ENCODE assay signal across 1 cellular context in the genomic region with DNA sequence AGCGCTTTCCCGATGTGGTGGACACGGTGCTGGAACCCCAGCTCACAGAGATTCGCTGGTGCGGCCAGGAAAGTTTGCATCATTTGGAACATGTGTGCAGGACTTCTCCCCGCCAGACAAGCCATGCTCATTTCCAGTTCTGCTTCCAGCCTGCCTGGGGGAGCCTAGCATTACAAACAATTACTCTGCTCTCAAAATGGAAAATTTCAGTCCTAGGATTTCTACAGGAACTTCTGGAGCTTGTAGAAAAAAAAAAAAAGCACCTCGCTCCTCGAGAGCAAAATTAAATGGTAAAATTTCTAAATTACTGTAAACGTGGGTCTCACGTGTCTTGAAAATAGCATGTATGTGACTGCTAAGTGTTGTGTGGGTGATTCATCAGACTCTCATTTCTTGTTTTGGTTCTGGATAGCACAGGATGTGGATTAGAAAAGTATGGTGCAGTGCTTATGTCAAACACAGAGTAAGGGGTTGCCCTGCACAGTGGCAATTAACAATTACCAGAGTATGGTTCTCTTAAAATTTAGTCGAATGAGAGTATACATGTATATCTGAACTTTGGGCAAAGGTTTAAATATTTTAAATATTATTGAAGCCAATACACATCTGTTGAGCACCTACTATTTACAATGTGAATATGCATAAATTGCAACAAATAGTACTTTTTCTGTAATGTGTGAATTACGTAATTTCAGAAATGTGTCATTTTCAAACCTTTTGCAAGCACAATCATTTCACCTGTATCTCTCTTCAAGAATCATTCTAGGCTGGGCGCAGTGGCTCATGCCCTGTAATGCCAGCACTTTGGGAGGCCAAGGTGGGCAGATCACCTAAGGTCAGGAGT.
TF ChIP-seq lines count a peak whose summit lies in the region.

No MANE protein-coding gene starts in this region.

TF ChIP-seq in GM12878, 131 proteins besides CTCF, POLR2A, EP300 and RAD21 (continued from another document and continues in another):
- TF ChIP-seq, protein P1, sequence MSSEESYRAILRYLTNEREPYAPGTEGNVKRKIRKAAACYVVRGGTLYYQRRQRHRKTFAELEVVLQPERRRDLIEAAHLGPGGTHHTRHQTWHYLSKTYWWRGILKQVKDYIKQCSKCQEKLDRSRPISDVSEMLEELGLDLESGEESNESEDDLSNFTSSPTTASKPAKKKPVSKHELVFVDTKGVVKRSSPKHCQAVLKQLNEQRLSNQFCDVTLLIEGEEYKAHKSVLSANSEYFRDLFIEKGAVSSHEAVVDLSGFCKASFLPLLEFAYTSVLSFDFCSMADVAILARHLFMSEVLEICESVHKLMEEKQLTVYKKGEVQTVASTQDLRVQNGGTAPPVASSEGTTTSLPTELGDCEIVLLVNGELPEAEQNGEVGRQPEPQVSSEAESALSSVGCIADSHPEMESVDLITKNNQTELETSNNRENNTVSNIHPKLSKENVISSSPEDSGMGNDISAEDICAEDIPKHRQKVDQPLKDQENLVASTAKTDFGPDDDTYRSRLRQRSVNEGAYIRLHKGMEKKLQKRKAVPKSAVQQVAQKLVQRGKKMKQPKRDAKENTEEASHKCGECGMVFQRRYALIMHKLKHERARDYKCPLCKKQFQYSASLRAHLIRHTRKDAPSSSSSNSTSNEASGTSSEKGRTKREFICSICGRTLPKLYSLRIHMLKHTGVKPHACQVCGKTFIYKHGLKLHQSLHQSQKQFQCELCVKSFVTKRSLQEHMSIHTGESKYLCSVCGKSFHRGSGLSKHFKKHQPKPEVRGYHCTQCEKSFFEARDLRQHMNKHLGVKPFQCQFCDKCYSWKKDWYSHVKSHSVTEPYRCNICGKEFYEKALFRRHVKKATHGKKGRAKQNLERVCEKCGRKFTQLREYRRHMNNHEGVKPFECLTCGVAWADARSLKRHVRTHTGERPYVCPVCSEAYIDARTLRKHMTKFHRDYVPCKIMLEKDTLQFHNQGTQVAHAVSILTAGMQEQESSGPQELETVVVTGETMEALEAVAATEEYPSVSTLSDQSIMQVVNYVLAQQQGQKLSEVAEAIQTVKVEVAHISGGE (CRISPR knock-in tag; IDR thresholded peaks at IDR 0.05): no peak
- TF ChIP-seq, protein P2, sequence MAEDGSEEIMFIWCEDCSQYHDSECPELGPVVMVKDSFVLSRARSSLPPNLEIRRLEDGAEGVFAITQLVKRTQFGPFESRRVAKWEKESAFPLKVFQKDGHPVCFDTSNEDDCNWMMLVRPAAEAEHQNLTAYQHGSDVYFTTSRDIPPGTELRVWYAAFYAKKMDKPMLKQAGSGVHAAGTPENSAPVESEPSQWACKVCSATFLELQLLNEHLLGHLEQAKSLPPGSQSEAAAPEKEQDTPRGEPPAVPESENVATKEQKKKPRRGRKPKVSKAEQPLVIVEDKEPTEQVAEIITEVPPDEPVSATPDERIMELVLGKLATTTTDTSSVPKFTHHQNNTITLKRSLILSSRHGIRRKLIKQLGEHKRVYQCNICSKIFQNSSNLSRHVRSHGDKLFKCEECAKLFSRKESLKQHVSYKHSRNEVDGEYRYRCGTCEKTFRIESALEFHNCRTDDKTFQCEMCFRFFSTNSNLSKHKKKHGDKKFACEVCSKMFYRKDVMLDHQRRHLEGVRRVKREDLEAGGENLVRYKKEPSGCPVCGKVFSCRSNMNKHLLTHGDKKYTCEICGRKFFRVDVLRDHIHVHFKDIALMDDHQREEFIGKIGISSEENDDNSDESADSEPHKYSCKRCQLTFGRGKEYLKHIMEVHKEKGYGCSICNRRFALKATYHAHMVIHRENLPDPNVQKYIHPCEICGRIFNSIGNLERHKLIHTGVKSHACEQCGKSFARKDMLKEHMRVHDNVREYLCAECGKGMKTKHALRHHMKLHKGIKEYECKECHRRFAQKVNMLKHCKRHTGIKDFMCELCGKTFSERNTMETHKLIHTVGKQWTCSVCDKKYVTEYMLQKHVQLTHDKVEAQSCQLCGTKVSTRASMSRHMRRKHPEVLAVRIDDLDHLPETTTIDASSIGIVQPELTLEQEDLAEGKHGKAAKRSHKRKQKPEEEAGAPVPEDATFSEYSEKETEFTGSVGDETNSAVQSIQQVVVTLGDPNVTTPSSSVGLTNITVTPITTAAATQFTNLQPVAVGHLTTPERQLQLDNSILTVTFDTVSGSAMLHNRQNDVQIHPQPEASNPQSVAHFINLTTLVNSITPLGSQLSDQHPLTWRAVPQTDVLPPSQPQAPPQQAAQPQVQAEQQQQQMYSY (CRISPR knock-in tag; IDR thresholded peaks at IDR 0.05): no peak
- TF ChIP-seq MXI1 (IDR thresholded peaks at IDR 0.05; ENCODE audit: low read depth, low read length) (no peak), TBL1XR1 (IDR thresholded peaks at IDR 0.05; ENCODE audit: low read depth, low read length) (no peak), ZNF207 (IDR thresholded peaks at IDR 0.05; ENCODE audit: borderline replicate concordance) (no peak; the same call in 1 of the 2 replicates), MYC (IDR thresholded peaks at IDR 0.05; ENCODE audit: insufficient read depth, insufficient read length, insufficient replicate concordance, low read length, severe bottlenecking) (no peak), SMAD5 (IDR thresholded peaks at IDR 0.05; ENCODE audit: low read depth) (no peak), SUPT20H (IDR thresholded peaks at IDR 0.05; ENCODE audit: borderline replicate concordance, control insufficient read depth, low read depth, low read length) (no peak), NFIC (IDR thresholded peaks at IDR 0.05; ENCODE audit: low read depth, low read length) (peak; percentile 90; the same call in 1 of the 2 replicates), DPF2 (IDR thresholded peaks at IDR 0.05) (peak; percentile 90), FOXK2 (IDR thresholded peaks at IDR 0.05) (no peak; the same call in 1 of the 2 replicates), BCL11A (IDR thresholded peaks at IDR 0.05; ENCODE audit: low read depth, low read length) (no peak), ZNF274 (IDR thresholded peaks at IDR 0.05; ENCODE audit: insufficient read depth, insufficient read length) (no peak), ZSCAN29 (IDR thresholded peaks at IDR 0.05) (no peak), CREB1 (IDR thresholded peaks at IDR 0.05; ENCODE audit: low read depth) (peak; percentile 31; the same call in 1 of the 2 replicates), ZNF622 (IDR thresholded peaks at IDR 0.05) (no peak), NFXL1 (IDR thresholded peaks at IDR 0.05; ENCODE audit: borderline replicate concordance) (no peak), RFX5 (IDR thresholded peaks at IDR 0.05; ENCODE audit: low read depth, low read length) (no peak), ZNF384 (IDR thresholded peaks at IDR 0.05; ENCODE audit: borderline replicate concordance, low read depth, low read length) (peak; percentile 48; the same call in 1 of the 2 replicates), ZZZ3 (IDR thresholded peaks at IDR 0.05; ENCODE audit: control insufficient read depth, insufficient read length, low read depth) (no peak), POU2F2 (IDR thresholded peaks at IDR 0.05; ENCODE audit: borderline replicate concordance, low read depth, low read length) (no peak), JUNB (IDR thresholded peaks at IDR 0.05) (peak; percentile 87)
- TF ChIP-seq, protein P3, sequence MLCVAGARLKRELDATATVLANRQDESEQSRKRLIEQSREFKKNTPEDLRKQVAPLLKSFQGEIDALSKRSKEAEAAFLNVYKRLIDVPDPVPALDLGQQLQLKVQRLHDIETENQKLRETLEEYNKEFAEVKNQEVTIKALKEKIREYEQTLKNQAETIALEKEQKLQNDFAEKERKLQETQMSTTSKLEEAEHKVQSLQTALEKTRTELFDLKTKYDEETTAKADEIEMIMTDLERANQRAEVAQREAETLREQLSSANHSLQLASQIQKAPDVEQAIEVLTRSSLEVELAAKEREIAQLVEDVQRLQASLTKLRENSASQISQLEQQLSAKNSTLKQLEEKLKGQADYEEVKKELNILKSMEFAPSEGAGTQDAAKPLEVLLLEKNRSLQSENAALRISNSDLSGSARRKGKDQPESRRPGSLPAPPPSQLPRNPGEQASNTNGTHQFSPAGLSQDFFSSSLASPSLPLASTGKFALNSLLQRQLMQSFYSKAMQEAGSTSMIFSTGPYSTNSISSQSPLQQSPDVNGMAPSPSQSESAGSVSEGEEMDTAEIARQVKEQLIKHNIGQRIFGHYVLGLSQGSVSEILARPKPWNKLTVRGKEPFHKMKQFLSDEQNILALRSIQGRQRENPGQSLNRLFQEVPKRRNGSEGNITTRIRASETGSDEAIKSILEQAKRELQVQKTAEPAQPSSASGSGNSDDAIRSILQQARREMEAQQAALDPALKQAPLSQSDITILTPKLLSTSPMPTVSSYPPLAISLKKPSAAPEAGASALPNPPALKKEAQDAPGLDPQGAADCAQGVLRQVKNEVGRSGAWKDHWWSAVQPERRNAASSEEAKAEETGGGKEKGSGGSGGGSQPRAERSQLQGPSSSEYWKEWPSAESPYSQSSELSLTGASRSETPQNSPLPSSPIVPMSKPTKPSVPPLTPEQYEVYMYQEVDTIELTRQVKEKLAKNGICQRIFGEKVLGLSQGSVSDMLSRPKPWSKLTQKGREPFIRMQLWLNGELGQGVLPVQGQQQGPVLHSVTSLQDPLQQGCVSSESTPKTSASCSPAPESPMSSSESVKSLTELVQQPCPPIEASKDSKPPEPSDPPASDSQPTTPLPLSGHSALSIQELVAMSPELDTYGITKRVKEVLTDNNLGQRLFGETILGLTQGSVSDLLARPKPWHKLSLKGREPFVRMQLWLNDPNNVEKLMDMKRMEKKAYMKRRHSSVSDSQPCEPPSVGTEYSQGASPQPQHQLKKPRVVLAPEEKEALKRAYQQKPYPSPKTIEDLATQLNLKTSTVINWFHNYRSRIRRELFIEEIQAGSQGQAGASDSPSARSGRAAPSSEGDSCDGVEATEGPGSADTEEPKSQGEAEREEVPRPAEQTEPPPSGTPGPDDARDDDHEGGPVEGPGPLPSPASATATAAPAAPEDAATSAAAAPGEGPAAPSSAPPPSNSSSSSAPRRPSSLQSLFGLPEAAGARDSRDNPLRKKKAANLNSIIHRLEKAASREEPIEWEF (IDR thresholded peaks at IDR 0.05; ENCODE audit: insufficient replicate concordance, low read depth, low read length): no peak
- TF ChIP-seq, protein P4, sequence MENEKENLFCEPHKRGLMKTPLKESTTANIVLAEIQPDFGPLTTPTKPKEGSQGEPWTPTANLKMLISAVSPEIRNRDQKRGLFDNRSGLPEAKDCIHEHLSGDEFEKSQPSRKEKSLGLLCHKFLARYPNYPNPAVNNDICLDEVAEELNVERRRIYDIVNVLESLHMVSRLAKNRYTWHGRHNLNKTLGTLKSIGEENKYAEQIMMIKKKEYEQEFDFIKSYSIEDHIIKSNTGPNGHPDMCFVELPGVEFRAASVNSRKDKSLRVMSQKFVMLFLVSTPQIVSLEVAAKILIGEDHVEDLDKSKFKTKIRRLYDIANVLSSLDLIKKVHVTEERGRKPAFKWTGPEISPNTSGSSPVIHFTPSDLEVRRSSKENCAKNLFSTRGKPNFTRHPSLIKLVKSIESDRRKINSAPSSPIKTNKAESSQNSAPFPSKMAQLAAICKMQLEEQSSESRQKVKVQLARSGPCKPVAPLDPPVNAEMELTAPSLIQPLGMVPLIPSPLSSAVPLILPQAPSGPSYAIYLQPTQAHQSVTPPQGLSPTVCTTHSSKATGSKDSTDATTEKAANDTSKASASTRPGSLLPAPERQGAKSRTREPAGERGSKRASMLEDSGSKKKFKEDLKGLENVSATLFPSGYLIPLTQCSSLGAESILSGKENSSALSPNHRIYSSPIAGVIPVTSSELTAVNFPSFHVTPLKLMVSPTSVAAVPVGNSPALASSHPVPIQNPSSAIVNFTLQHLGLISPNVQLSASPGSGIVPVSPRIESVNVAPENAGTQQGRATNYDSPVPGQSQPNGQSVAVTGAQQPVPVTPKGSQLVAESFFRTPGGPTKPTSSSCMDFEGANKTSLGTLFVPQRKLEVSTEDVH (IDR thresholded peaks at IDR 0.05; ENCODE audit: low read depth, partially characterized antibody): peak; percentile 36
- TF ChIP-seq, protein P5, sequence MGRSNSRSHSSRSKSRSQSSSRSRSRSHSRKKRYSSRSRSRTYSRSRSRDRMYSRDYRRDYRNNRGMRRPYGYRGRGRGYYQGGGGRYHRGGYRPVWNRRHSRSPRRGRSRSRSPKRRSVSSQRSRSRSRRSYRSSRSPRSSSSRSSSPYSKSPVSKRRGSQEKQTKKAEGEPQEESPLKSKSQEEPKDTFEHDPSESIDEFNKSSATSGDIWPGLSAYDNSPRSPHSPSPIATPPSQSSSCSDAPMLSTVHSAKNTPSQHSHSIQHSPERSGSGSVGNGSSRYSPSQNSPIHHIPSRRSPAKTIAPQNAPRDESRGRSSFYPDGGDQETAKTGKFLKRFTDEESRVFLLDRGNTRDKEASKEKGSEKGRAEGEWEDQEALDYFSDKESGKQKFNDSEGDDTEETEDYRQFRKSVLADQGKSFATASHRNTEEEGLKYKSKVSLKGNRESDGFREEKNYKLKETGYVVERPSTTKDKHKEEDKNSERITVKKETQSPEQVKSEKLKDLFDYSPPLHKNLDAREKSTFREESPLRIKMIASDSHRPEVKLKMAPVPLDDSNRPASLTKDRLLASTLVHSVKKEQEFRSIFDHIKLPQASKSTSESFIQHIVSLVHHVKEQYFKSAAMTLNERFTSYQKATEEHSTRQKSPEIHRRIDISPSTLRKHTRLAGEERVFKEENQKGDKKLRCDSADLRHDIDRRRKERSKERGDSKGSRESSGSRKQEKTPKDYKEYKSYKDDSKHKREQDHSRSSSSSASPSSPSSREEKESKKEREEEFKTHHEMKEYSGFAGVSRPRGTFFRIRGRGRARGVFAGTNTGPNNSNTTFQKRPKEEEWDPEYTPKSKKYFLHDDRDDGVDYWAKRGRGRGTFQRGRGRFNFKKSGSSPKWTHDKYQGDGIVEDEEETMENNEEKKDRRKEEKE (IDR thresholded peaks at IDR 0.05): no peak
- TF ChIP-seq, protein P6, sequence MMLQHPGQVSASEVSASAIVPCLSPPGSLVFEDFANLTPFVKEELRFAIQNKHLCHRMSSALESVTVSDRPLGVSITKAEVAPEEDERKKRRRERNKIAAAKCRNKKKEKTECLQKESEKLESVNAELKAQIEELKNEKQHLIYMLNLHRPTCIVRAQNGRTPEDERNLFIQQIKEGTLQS (IDR thresholded peaks at IDR 0.05; ENCODE audit: borderline replicate concordance, extremely low read depth, low read depth, low read length): no peak
- TF ChIP-seq, protein P7, sequence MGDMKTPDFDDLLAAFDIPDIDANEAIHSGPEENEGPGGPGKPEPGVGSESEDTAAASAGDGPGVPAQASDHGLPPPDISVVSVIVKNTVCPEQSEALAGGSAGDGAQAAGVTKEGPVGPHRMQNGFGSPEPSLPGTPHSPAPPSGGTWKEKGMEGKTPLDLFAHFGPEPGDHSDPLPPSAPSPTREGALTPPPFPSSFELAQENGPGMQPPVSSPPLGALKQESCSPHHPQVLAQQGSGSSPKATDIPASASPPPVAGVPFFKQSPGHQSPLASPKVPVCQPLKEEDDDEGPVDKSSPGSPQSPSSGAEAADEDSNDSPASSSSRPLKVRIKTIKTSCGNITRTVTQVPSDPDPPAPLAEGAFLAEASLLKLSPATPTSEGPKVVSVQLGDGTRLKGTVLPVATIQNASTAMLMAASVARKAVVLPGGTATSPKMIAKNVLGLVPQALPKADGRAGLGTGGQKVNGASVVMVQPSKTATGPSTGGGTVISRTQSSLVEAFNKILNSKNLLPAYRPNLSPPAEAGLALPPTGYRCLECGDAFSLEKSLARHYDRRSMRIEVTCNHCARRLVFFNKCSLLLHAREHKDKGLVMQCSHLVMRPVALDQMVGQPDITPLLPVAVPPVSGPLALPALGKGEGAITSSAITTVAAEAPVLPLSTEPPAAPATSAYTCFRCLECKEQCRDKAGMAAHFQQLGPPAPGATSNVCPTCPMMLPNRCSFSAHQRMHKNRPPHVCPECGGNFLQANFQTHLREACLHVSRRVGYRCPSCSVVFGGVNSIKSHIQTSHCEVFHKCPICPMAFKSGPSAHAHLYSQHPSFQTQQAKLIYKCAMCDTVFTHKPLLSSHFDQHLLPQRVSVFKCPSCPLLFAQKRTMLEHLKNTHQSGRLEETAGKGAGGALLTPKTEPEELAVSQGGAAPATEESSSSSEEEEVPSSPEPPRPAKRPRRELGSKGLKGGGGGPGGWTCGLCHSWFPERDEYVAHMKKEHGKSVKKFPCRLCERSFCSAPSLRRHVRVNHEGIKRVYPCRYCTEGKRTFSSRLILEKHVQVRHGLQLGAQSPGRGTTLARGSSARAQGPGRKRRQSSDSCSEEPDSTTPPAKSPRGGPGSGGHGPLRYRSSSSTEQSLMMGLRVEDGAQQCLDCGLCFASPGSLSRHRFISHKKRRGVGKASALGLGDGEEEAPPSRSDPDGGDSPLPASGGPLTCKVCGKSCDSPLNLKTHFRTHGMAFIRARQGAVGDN (IDR thresholded peaks at IDR 0.05): peak; percentile 66; the same call in 1 of the 2 replicates
